ENCODE assay signal across 26 cellular contexts in the genomic region with DNA sequence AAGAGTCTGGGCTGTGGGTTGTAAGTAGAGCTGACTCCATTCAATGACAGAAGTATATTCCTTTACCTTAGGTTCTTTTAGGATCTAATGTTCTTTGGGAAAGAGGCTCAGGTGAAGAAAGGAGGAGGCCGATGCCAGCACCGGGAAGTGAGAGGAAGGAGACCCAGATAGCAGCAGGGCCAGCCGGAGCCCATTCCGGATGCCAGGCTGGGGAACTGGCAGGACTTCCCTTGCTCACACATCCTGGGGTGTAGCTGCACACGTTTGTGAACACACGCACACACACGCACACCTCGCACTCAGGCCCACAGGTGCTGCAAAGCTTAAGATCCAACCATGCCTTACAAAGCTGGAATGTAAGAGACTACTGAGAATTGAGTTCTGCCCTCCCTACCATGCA.
DNase-seq lines count a peak whose midpoint lies in the region; ATAC-seq, FAIRE-seq and TF ChIP-seq lines count a peak whose summit lies in the region.
"Had no signal": no experiment of that assay in that cellular context is flagged by ENCODE, and none has a peak within 500 bp of the region (broad histone marks: within the 10 kb centered on the region; RNA-seq: fewer than 3 reads in every experiment).

No MANE protein-coding gene starts in this region.

- H3K4me2 ChIP-seq in HepG2 (ENCODE audit: low read depth, low read length), result no peak overlapping the region
- H3K4me2 ChIP-seq: BLaER1 had no signal

- H3K36me3 ChIP-seq in RWPE2 (ENCODE audit: low read depth) (no peaks in the 10 kb centered on the region), bronchial epithelial cell (ENCODE audit: control insufficient read depth, insufficient read depth, low read length) (no peaks in the 10 kb centered on the region), lower lobe of right lung (no peaks in the 10 kb centered on the region), sigmoid colon (no peaks in the 10 kb centered on the region), HepG2 (replicated peaks in 1 of 2; ENCODE audit: control insufficient read depth in 1 of 2, insufficient read depth in 2 of 2, low read length in 2 of 2) (no peaks in the 10 kb centered on the region)
- H3K36me3 ChIP-seq: BLaER1 had no signal

- CTCF ChIA-PET in HepG2 (lab: Yijun Ruan, JAX; ENCODE audit: low intra/inter-chr PET ratio, low total read pairs), result no interaction called here

- BruUV-seq in HepG2 (replicated peaks; lab: Mats Ljungman, UMichigan), result no TSS peak

- TF ChIP-seq EP300 in sigmoid colon (IDR thresholded peaks at IDR 0.05) (no peak), HepG2 (IDR thresholded peaks at IDR 0.05; ENCODE audit: low read depth in 2 of 2, low read length in 2 of 2) (no peak), HepG2 (CRISPR knock-in tag; IDR thresholded peaks at IDR 0.05; ENCODE audit: borderline replicate concordance) (no peak)

- H3K79me2 ChIP-seq in HepG2 (ENCODE audit: insufficient read depth, low read length), result no peaks in the 10 kb centered on the region

- peak; percentile 43 for FAIRE-seq in bronchial epithelial cell (lab: Jason Lieb, UNC)
- no peak for FAIRE-seq in HepG2 (lab: Jason Lieb, UNC)
- FAIRE-seq: A204.1, GM12892, GM19239 had no signal

- H3K27me3 ChIP-seq in RWPE2 (ENCODE audit: insufficient read depth, poor library complexity, severe bottlenecking) (no peaks in the 10 kb centered on the region), bronchial epithelial cell (ENCODE audit: control insufficient read depth, insufficient read depth, low read length) (no peaks in the 10 kb centered on the region), lower lobe of right lung (ENCODE audit: low read depth) (no peaks in the 10 kb centered on the region), sigmoid colon (peaks cover 0 to 19% (median 10%) of the 10 kb centered on the region in 3 donors), HepG2 (ENCODE audit: control insufficient read depth in 1 of 2, insufficient read depth in 2 of 2, low read length in 2 of 2) (peaks cover 0 to 4% of the 10 kb centered on the region in 2 experiments; a peak in 1 of 5 replicates)
- H3K27me3 ChIP-seq: BLaER1 had no signal

- 91 to 93% methylated on average over 8 of the region's 8 CpGs for WGBS in sigmoid colon, 2 donors
- 67% methylated on average over 7 of the region's 8 CpGs for whole genome bisulfite sequencing in HepG2 (ENCODE audit: low lambda C conversion rate)

- ATAC-seq in RWPE2 (ENCODE audit: low read depth) (no peak), lower lobe of right lung (no peak), HepG2 (no peak)
- ATAC-seq: HCT116 had no signal

- DNase-seq in RWPE2 (ENCODE audit: low spot score), result peak; percentile 26
- DNase-seq in bronchial epithelial cell (ENCODE audit: low read depth), result no peak
- peak; percentile 20 for DNase-seq in lower lobe of right lung
- DNase-seq in sigmoid colon, result peak; percentile 12
- DNase-seq in HepG2 (ENCODE audit: low spot score), result no peak
- DNase-seq in activated CD4-positive, alpha-beta T cell treated with anti-CD3 and anti-CD28 coated beads, Interleukin-2, amount 50 U/mL, for 48 hours, result no peak
- no peak for DNase-seq in NCI-H774 (lab: John Stamatoyannopoulos, UW)
- DNase-seq in SIG-M5 treated with dmso at 0.1 percent for 504 hours (lab: John Stamatoyannopoulos, UW; ENCODE audit: unreplicated experiment), result no peak
- DNase-seq: CD4-positive, CD25-positive, alpha-beta regulatory T cell; DMS153; DND-41; Karpas-422; NCI-H1092 treated with DMSO at 0.1 percent for 48 hours; NCI-H1436 treated with DMSO at 0.1 percent for 48 hours; NCI-H187 treated with DMSO at 0.1 percent for 48 hours; NCI-H2107; NCI-H446 treated with DMSO at 0.1 percent for 48 hours; NCI-H526; RPMI8226; SHP77 had no signal

- H4K20me1 ChIP-seq in HepG2 (ENCODE audit: insufficient read depth, low read length), result no peaks in the 10 kb centered on the region
- H4K20me1 ChIP-seq: BLaER1 had no signal

- no peak overlapping the region for H3K4me3 ChIP-seq in RWPE2 (ENCODE audit: severe bottlenecking)
- H3K4me3 ChIP-seq in bronchial epithelial cell (ENCODE audit: low read depth, low read length), result no peak overlapping the region
- H3K4me3 ChIP-seq in lower lobe of right lung, result no peak overlapping the region
- no peak overlapping the region for H3K4me3 ChIP-seq in sigmoid colon
- H3K4me3 ChIP-seq in HepG2 (replicated peaks in 1 of 3; ENCODE audit: insufficient read depth in 1 of 3, low read depth in 2 of 3, low read length in 3 of 3), result no peak overlapping the region
- H3K4me3 ChIP-seq: BLaER1, SK-N-MC had no signal

- POLR2A ChIA-PET in HepG2 (lab: Yijun Ruan, JAX), result no interaction called here

- TF ChIP-seq RAD21 in HepG2 (CRISPR knock-in tag; IDR thresholded peaks at IDR 0.05), result no peak

- H3K9me3 ChIP-seq in RWPE2 (ENCODE audit: severe bottlenecking) (no peaks in the 10 kb centered on the region), lower lobe of right lung (no peaks in the 10 kb centered on the region), sigmoid colon (no peaks in the 10 kb centered on the region), HepG2 (ENCODE audit: low read length) (no peaks in the 10 kb centered on the region)
- H3K9me3 ChIP-seq: BLaER1 had no signal

- no peak for TF ChIP-seq CTCF in RWPE2 (IDR thresholded peaks at IDR 0.05; ENCODE audit: poor library complexity, severe bottlenecking)
- no peak for TF ChIP-seq CTCF in bronchial epithelial cell (IDR thresholded peaks at IDR 0.05; ENCODE audit: insufficient read depth, low read length, severe bottlenecking)
- TF ChIP-seq CTCF in lower lobe of right lung (IDR thresholded peaks at IDR 0.05), result no peak
- no peak for TF ChIP-seq CTCF in sigmoid colon (IDR thresholded peaks at IDR 0.05)
- TF ChIP-seq CTCF in HepG2 (CRISPR knock-in tag; IDR thresholded peaks at IDR 0.05), result no peak

- H3K4me1 ChIP-seq in RWPE2 (ENCODE audit: insufficient read depth, poor library complexity, severe bottlenecking), result peaks cover 15% of the 10 kb centered on the region
- H3K4me1 ChIP-seq in lower lobe of right lung, result peaks cover 21% of the 10 kb centered on the region
- peaks cover 0 to 8% (median 0%) of the 10 kb centered on the region in 4 donors for H3K4me1 ChIP-seq in sigmoid colon
- no peaks in the 10 kb centered on the region for H3K4me1 ChIP-seq in HepG2 (ENCODE audit: insufficient read depth, low read length)

- no peak overlapping the region for H3K27ac ChIP-seq in RWPE2 (ENCODE audit: poor library complexity, severe bottlenecking)
- H3K27ac ChIP-seq in lower lobe of right lung, result no peak overlapping the region
- H3K27ac ChIP-seq in sigmoid colon, result no peak overlapping the region
- no peak overlapping the region for H3K27ac ChIP-seq in HepG2 (ENCODE audit: extremely low read length, insufficient read depth, low read length)
- H3K27ac ChIP-seq: BLaER1, SK-N-MC had no signal

- in situ Hi-C loops in HepG2 (cut with HindIII; ENCODE audit: extremely low pct_ligation_motif_present, low pct_unique_long_range_greater_than_20kb), result no loop called here

- no peak overlapping the region for H2AFZ ChIP-seq in HepG2 (ENCODE audit: low read length)

- H3K9ac ChIP-seq in HepG2 (ENCODE audit: insufficient read depth, low read depth, low read length), result no peak overlapping the region
- H3K9ac ChIP-seq: BLaER1 had no signal

- intact Hi-C loops in lower lobe of right lung (cut with DNase I) (no loop called here), sigmoid colon (cut with DNase I) (no loop called here), HepG2 (cut with micrococcal nuclease; ENCODE audit: unreplicated experiment) (no loop called here)

- no peak for TF ChIP-seq POLR2A in sigmoid colon (IDR thresholded peaks at IDR 0.05)
- TF ChIP-seq POLR2A in HepG2 (IDR thresholded peaks at IDR 0.05; ENCODE audit: insufficient read depth in 1 of 2, low read depth in 2 of 2, low read length in 2 of 2), result no peak

TF ChIP-seq in HepG2, 621 proteins besides CTCF, POLR2A, EP300 and RAD21:
- TF ChIP-seq, protein P1, sequence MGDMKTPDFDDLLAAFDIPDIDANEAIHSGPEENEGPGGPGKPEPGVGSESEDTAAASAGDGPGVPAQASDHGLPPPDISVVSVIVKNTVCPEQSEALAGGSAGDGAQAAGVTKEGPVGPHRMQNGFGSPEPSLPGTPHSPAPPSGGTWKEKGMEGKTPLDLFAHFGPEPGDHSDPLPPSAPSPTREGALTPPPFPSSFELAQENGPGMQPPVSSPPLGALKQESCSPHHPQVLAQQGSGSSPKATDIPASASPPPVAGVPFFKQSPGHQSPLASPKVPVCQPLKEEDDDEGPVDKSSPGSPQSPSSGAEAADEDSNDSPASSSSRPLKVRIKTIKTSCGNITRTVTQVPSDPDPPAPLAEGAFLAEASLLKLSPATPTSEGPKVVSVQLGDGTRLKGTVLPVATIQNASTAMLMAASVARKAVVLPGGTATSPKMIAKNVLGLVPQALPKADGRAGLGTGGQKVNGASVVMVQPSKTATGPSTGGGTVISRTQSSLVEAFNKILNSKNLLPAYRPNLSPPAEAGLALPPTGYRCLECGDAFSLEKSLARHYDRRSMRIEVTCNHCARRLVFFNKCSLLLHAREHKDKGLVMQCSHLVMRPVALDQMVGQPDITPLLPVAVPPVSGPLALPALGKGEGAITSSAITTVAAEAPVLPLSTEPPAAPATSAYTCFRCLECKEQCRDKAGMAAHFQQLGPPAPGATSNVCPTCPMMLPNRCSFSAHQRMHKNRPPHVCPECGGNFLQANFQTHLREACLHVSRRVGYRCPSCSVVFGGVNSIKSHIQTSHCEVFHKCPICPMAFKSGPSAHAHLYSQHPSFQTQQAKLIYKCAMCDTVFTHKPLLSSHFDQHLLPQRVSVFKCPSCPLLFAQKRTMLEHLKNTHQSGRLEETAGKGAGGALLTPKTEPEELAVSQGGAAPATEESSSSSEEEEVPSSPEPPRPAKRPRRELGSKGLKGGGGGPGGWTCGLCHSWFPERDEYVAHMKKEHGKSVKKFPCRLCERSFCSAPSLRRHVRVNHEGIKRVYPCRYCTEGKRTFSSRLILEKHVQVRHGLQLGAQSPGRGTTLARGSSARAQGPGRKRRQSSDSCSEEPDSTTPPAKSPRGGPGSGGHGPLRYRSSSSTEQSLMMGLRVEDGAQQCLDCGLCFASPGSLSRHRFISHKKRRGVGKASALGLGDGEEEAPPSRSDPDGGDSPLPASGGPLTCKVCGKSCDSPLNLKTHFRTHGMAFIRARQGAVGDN (CRISPR knock-in tag; IDR thresholded peaks at IDR 0.05), result no peak
- TF ChIP-seq ATF1 (CRISPR knock-in tag; IDR thresholded peaks at IDR 0.05), result no peak
- no peak for TF ChIP-seq RFX1 (IDR thresholded peaks at IDR 0.05)
- no peak for TF ChIP-seq CC2D1A (CRISPR knock-in tag; IDR thresholded peaks at IDR 0.05)
- no peak for TF ChIP-seq ZFX (CRISPR knock-in tag; IDR thresholded peaks at IDR 0.05; ENCODE audit: low read depth)

Comparison
In these comparisons a context has a peak if more than half of its experiments do, and no peak if none do; other contexts are left out.
1. DNase-seq: peak in RWPE2 (single experiment), lower lobe of right lung (single experiment) and sigmoid colon (single experiment); none in bronchial epithelial cell (single experiment), HepG2 (single experiment), activated CD4-positive, alpha-beta T cell treated with anti-CD3 and anti-CD28 coated beads, Interleukin-2, amount 50 U/mL, for 48 hours (0 of 2), NCI-H774 (single experiment) and SIG-M5 treated with dmso at 0.1 percent for 504 hours (single experiment).